14 cellular contexts compared by ENCODE assay signal in the genomic region with DNA sequence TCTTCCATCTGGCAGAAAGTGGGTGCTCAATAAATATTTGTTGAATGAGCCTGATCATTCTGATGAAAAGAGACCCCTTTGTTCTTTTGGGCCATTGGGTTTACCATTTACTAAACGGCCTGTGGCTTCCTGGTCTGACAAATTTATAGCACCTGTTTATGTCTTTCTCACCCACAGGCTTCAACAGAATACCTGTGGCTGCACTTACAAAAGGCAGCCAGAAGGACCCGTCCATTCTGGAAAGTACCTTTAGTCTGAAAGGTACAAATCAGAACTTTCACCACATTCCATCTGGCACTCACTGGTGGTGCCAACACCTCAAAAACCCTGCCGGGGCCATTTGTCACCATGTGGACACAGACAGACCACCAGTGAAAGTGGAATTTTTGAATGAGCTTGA.
"Had no signal": no experiment of that assay in that cellular context is flagged by ENCODE, and none has a peak within 500 bp of the region (broad histone marks: within the 10 kb centered on the region; RNA-seq: fewer than 3 reads in every experiment).

No MANE protein-coding gene starts in this region.

- H3K9me3 ChIP-seq: stomach had no signal

- H3K4me3 ChIP-seq: stomach had no signal

- H3K27ac ChIP-seq: VCaP had no signal

- H3K36me3 ChIP-seq: stomach had no signal

- H3K27me3 ChIP-seq: stomach had no signal

- DNase-seq: activated CD4-positive, alpha-beta T cell treated with anti-CD3 and anti-CD28 coated beads, Interleukin-2, amount 50 U/mL, for 48 hours; activated CD4-positive, CD25-positive, alpha-beta regulatory T cell treated with anti-CD3 and anti-CD28 coated beads, Interleukin-2, amount 50 U/mL, for 72 hours; activated T-cell treated with anti-CD3 and anti-CD28 coated beads for 4 hours; amygdala; caudate nucleus; effector memory CD8-positive, alpha-beta T cell; hippocampal formation; occipital lobe; right cardiac atrium; small intestine; stimulated activated CD4-positive, alpha-beta T cell treated with anti-CD3 and anti-CD28 coated beads, Interleukin-4, amount 100 ng/mL, for 1 hour; stomach; T-helper 2 cell had no signal
